Comparison of ENCODE assay signal across 18 cellular contexts in the genomic region with DNA sequence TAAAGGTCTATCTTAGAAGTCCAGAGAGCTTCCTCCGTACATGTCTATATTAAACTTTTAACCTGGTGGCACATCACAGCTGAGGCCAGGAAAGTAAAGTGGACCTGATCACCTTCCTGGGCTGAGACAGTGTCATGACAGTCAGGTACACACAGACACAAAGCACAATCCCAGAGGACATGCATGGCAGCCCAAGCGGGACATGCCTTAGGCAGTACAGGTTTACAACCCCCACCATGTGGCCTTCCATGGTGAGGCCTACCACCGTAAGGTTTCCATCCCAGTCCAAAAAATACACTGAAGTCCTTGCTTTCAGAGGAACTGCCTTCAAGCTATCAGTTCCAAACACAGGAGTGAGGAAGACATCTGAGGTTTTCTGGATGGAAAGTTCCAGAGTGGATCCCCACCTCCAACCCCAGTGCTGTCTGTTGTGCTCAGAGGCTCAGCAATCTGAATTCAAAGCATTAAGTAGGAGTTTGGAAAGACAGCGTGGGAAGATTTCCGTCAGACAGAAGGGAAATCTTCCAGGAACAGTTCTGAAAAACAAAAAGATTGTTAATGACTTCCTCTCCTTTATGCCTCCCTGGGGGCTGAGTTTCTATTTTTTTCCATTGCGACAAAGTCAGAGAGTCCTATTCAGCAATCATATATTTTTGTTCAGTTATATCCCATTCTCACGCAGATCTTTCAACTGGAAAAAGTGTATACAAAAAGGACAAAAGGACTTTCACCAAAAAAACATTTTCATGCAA. TPM values are rescaled to one million over a fixed set of nuclear protein-coding genes. Genes with fewer than 3 reads are reported as not detected.
DNase-seq lines count a peak whose midpoint lies in the region; ATAC-seq, FAIRE-seq and TF ChIP-seq lines count a peak whose summit lies in the region.
"Had no signal": no experiment of that assay in that cellular context is flagged by ENCODE, and none has a peak within 500 bp of the region (broad histone marks: within the 10 kb centered on the region; RNA-seq: fewer than 3 reads in every experiment).

No MANE protein-coding gene starts in this region.

- ATAC-seq in HG03457 (IDR thresholded peaks at IDR 0.05; ENCODE audit: unreplicated experiment): no peak
- ATAC-seq: activated CD8-positive, alpha-beta memory T cell treated with anti-CD3 and anti-CD28 coated beads, Interleukin-2, amount 10 ng/mL, durations not matched to agents 7 days and 5 days had no signal

- peak overlapping the region; percentile 50 for H4K91ac ChIP-seq in H1 (replicated peaks; ENCODE audit: insufficient read length, low read length)

- H3K27ac ChIP-seq in H1 (ENCODE audit: low read depth, low read length) (no peak overlapping the region), tibial artery (peak overlapping the region; percentile 43 to 85)

- no peak overlapping the region for H3K14ac ChIP-seq in H1 (ENCODE audit: insufficient read length)

- no peak overlapping the region for H3K4me3 ChIP-seq in H1 (ENCODE audit: extremely low read depth in 1 of 4, insufficient read depth in 2 of 4, low read depth in 3 of 4, low read length in 4 of 4)
- no peak overlapping the region for H3K4me3 ChIP-seq in tibial artery

- H3K79me2 ChIP-seq in H1 (ENCODE audit: control insufficient read depth in 1 of 2, insufficient read depth in 2 of 2, low read length in 2 of 2): no peaks in the 10 kb centered on the region

- 82% methylated on average over 7 of the region's 7 CpGs; no CpG with 5 or more reads in 1 of the 2 experiments for WGBS in H1 (ENCODE audit: extremely low coverage in 1 of 2, insufficient coverage in 1 of 2, insufficient read length in 1 of 2, insufficient replicate concordance in 2 of 2, low coverage in 1 of 2, low lambda C conversion rate in 2 of 2, missing lambda C conversion rate in 1 of 2), 2 experiments

- H2BK5ac ChIP-seq in H1 (ENCODE audit: low read depth, low read length): peak overlapping the region; percentile 86; the same call in 1 of the 2 replicates

- H4K5ac ChIP-seq in H1 (ENCODE audit: insufficient read length, low read depth, low read length): peak overlapping the region; percentile 52

- TF ChIP-seq POLR2A in H1 (IDR thresholded peaks at IDR 0.05; ENCODE audit: control extremely low read depth in 1 of 2, low read depth in 2 of 2, low read length in 2 of 2): no peak

- H3K9me3 Mint-ChIP-seq in mesothelial cell of epicardium: no peaks in the 10 kb centered on the region
- H3K9me3 Mint-ChIP-seq: activated naive CD8-positive, alpha-beta T cell treated with anti-CD3 and anti-CD28 coated beads for 36 hours; memory B cell; type B pancreatic cell had no signal

- no peak overlapping the region for H3K23ac ChIP-seq in H1 (ENCODE audit: insufficient read length)

- no peaks in the 10 kb centered on the region for H4K20me1 ChIP-seq in H1 (replicated peaks in 1 of 2; ENCODE audit: control insufficient read depth in 1 of 2, insufficient read depth in 2 of 2, low read length in 2 of 2)

- no peak overlapping the region for H3K56ac ChIP-seq in H1 (replicated peaks; ENCODE audit: insufficient read length, low read depth, low read length)

- H3K4me3 Mint-ChIP-seq in mesothelial cell of epicardium: no peak overlapping the region
- H3K4me3 Mint-ChIP-seq: activated CD8-positive, alpha-beta memory T cell treated with anti-CD3 and anti-CD28 coated beads, Interleukin-2, amount 10 ng/mL, durations not matched to agents 7 days and 5 days; activated naive CD8-positive, alpha-beta T cell treated with anti-CD3 and anti-CD28 coated beads for 36 hours; memory B cell; type B pancreatic cell had no signal

- POLR2A ChIA-PET in H1 (lab: Charles Lee; ENCODE audit: partially characterized antibody): interaction anchor here (0.9 kb wide), 2 partner anchors 76 to 86 kb away, joined by 3 read pairs; no protein-coding TSS in a partner anchor

- H3K27me3 Mint-ChIP-seq in mesothelial cell of epicardium (ENCODE audit: low read depth): no peaks in the 10 kb centered on the region
- H3K27me3 Mint-ChIP-seq: memory B cell, type B pancreatic cell had no signal

- H3K27ac Mint-ChIP-seq in mesothelial cell of epicardium: peak overlapping the region; percentile 77
- H3K27ac Mint-ChIP-seq: activated CD8-positive, alpha-beta memory T cell treated with anti-CD3 and anti-CD28 coated beads, Interleukin-2, amount 10 ng/mL, durations not matched to agents 7 days and 5 days; activated naive CD8-positive, alpha-beta T cell treated with anti-CD3 and anti-CD28 coated beads for 36 hours; memory B cell; type B pancreatic cell had no signal

- H4K8ac ChIP-seq in H1 (ENCODE audit: extremely low read depth, insufficient read depth, low read length): 0 out of 2 replicates have a peak overlapping the region, but pooled peaks have one; percentile 11

- CTCF ChIA-PET in H1 (lab: Charles Lee; ENCODE audit: partially characterized antibody): interaction anchor here (1.4 to 3.8 kb wide), 2 partner anchors 21 to 48 kb away, joined by 3 to 21 read pairs; no protein-coding TSS in a partner anchor

- no peak overlapping the region for H3K18ac ChIP-seq in H1 (ENCODE audit: extremely low read depth, low read length)

- TF ChIP-seq CTCF in H1 (IDR thresholded peaks at IDR 0.05; ENCODE audit: control extremely low read depth in 1 of 3, insufficient read depth in 1 of 3, low read depth in 1 of 3, low read length in 3 of 3) (no peak), mesothelial cell of epicardium (IDR thresholded peaks at IDR 0.05; ENCODE audit: unreplicated experiment) (no peak), tibial artery (IDR thresholded peaks at IDR 0.05) (no peak)

- H2AK5ac ChIP-seq in H1 (ENCODE audit: low read depth, low read length): no peak overlapping the region

- DNase-seq in activated CD8-positive, alpha-beta memory T cell treated with anti-CD3 and anti-CD28 coated beads for 24 hours: peak; percentile 50
- DNase-seq in activated CD8-positive, alpha-beta memory T cell treated with anti-CD3 and anti-CD28 coated beads, Interleukin-2, amount 50 U/mL, for 48 hours: no peak
- no peak for DNase-seq in H1 (ENCODE audit: low read depth in 1 of 2, low spot score in 2 of 2)
- DNase-seq in mesothelial cell of epicardium (ENCODE audit: low spot score in 2 of 2, unreplicated experiment in 2 of 2): no peak
- DNase-seq in tibial artery: no peak
- DNase-seq in cerebellar nuclear complex (lab: John Stamatoyannopoulos, UW): no peak
- DNase-seq in NCI-H1048 (lab: John Stamatoyannopoulos, UW): no peak
- DNase-seq: activated CD8-positive, alpha-beta memory T cell treated with anti-CD3 and anti-CD28 coated beads, Interleukin-2, amount 10 ng/mL, durations not matched to agents 7 days and 5 days; activated naive CD8-positive, alpha-beta T cell treated with anti-CD3 and anti-CD28 coated beads for 36 hours; effector CD4-positive, alpha-beta T cell; retina had no signal

- no peak overlapping the region for H2AFZ ChIP-seq in H1 (ENCODE audit: low read length)

- peak overlapping the region; percentile 88 for H2BK120ac ChIP-seq in H1 (replicated peaks; ENCODE audit: low read depth, low read length)

- no peaks in the 10 kb centered on the region for H3K79me1 ChIP-seq in H1 (ENCODE audit: low read depth, low read length)

- TF ChIP-seq EP300 in H1 (IDR thresholded peaks at IDR 0.05; ENCODE audit: borderline replicate concordance in 1 of 2, low read depth in 2 of 2, low read length in 2 of 2): no peak

- H2BK12ac ChIP-seq in H1 (ENCODE audit: low read depth, low read length): peak overlapping the region; percentile 93; the same call in 1 of the 2 replicates

- no peaks in the 10 kb centered on the region for H3K27me3 ChIP-seq in H1 (replicated peaks in 1 of 4; ENCODE audit: control insufficient read depth in 3 of 4, extremely low read depth in 1 of 4, insufficient read depth in 3 of 4, low read length in 3 of 4)
- no peaks in the 10 kb centered on the region for H3K27me3 ChIP-seq in tibial artery

- no peaks in the 10 kb centered on the region for H3K23me2 ChIP-seq in H1 (ENCODE audit: low read depth, low read length)

- peaks cover 7 to 27% (median 22%) of the 10 kb centered on the region in 4 experiments; a peak in 6 of 7 replicates for H3K4me1 ChIP-seq in H1 (replicated peaks in 1 of 4; ENCODE audit: control insufficient read depth in 3 of 4, insufficient read depth in 4 of 4, low read length in 3 of 4)
- peaks cover 9 to 58% (median 25%) of the 10 kb centered on the region in 4 donors for H3K4me1 ChIP-seq in tibial artery

- H2BK15ac ChIP-seq in H1 (ENCODE audit: low read length): no peak overlapping the region

- intact Hi-C loops in tibial artery (cut with DNase I; ENCODE audit: low total_unique reads): no loop called here

- H3K4me1 Mint-ChIP-seq in mesothelial cell of epicardium: peaks cover 75% of the 10 kb centered on the region

- H3K36me3 Mint-ChIP-seq in mesothelial cell of epicardium: no peaks in the 10 kb centered on the region
- H3K36me3 Mint-ChIP-seq: memory B cell, type B pancreatic cell had no signal

- H3K4ac ChIP-seq in H1 (replicated peaks; ENCODE audit: insufficient read length, low read depth, low read length): no peak overlapping the region

- TF ChIP-seq RAD21 in H1 (IDR thresholded peaks at IDR 0.05 in 1 of 2, conservative IDR thresholded peaks at IDR 0.05 in 1 of 2; ENCODE audit: low read depth in 2 of 2, low read length in 2 of 2): no peak

- H2BK20ac ChIP-seq in H1 (ENCODE audit: low read length): peak overlapping the region; percentile 91; the same call in 1 of the 2 replicates

- no peaks in the 10 kb centered on the region for H3K36me3 ChIP-seq in H1 (ENCODE audit: control insufficient read depth in 2 of 4, insufficient read depth in 4 of 4, low read length in 3 of 4)
- H3K36me3 ChIP-seq in tibial artery: no peaks in the 10 kb centered on the region

- H3K9ac ChIP-seq in H1 (replicated peaks in 1 of 4; ENCODE audit: extremely low read depth in 1 of 4, low read depth in 3 of 4, low read length in 3 of 4): no peak overlapping the region

- no peak for FAIRE-seq in H1 (lab: Jason Lieb, UNC)
- FAIRE-seq: A204.1, D721Med, TTC549 had no signal

- no peaks in the 10 kb centered on the region for H3K9me3 ChIP-seq in H1 (ENCODE audit: insufficient read depth in 2 of 2, low read depth in 1 of 2, low read length in 1 of 2)
- H3K9me3 ChIP-seq in tibial artery: no peaks in the 10 kb centered on the region

- peak overlapping the region in 1 of 2 experiments; percentile 24; a peak in 1 of 4 replicates for H3K4me2 ChIP-seq in H1 (ENCODE audit: insufficient read depth in 1 of 2, low read depth in 2 of 2, low read length in 2 of 2)

RNA-seq across cellular contexts. Expression of gene IFIT3, which starts 20.1 kb away (rescaled TPM):
- 0.57 and 0.84 TPM in 2 replicates for total RNA-seq in H1 (2021; fragmentation: NEBNext Ultra II Directional; extraction: Animal tissue kit (Norgen Biotek cat#: 25700))
- polyA plus RNA-seq in H1 (2011; rRNA removed): 0.05 and 0.12 TPM in 2 replicates
- polyA plus RNA-seq in H1 (2011; cell fraction: cytosol; rRNA removed): 0.22 TPM
- 0.04 TPM for polyA plus RNA-seq in H1 (2011; cell fraction: nucleus; rRNA removed)
- 0.35 to 0.46 TPM (median 0.40 TPM) in 4 replicates for polyA plus RNA-seq in H1 (2012, experiment 1 of 2)
- polyA plus RNA-seq in H1 (2012, experiment 2 of 2): not detected
- 0.67 TPM for polyA plus RNA-seq in H1 (2013, experiment 1 of 2)
- 0.72 TPM for polyA plus RNA-seq in H1 (2013, experiment 2 of 2)
- 0.06 and 0.24 TPM in 2 replicates for polyA minus RNA-seq in H1 (2011; rRNA and poly(A)+ RNA removed)
- polyA minus RNA-seq in H1 (2011; cell fraction: cytosol; rRNA and poly(A)+ RNA removed): not detected
- not detected for polyA minus RNA-seq in H1 (2011; cell fraction: nucleus; rRNA and poly(A)+ RNA removed)
- 14.3 to 17.8 TPM (median 14.9 TPM) in 3 replicates for total RNA-seq in mesothelial cell of epicardium

RNA-seq across cellular contexts. Expression of gene IFIT1B, which starts 30.0 kb away (rescaled TPM):
- total RNA-seq in H1 (2021; fragmentation: NEBNext Ultra II Directional; extraction: Animal tissue kit (Norgen Biotek cat#: 25700)): not detected in 2 replicates
- polyA plus RNA-seq in H1 (2011; rRNA removed): not detected in 2 replicates
- not detected for polyA plus RNA-seq in H1 (2011; cell fraction: cytosol; rRNA removed)
- not detected for polyA plus RNA-seq in H1 (2011; cell fraction: nucleus; rRNA removed)
- not detected in 4 replicates for polyA plus RNA-seq in H1 (2012, experiment 1 of 2)
- not detected for polyA plus RNA-seq in H1 (2012, experiment 2 of 2)
- polyA plus RNA-seq in H1 (2013, experiment 1 of 2): not detected
- polyA plus RNA-seq in H1 (2013, experiment 2 of 2): not detected
- polyA minus RNA-seq in H1 (2011; rRNA and poly(A)+ RNA removed): not detected in 2 replicates
- polyA minus RNA-seq in H1 (2011; cell fraction: cytosol; rRNA and poly(A)+ RNA removed): not detected
- polyA minus RNA-seq in H1 (2011; cell fraction: nucleus; rRNA and poly(A)+ RNA removed): not detected
- total RNA-seq in mesothelial cell of epicardium: not detected in 3 replicates
- total RNA-seq: activated naive CD8-positive, alpha-beta T cell treated with anti-CD3 and anti-CD28 coated beads for 36 hours; NCI-H460 had no signal

RNA-seq across cellular contexts. Expression of gene IFIT1, which starts 44.5 kb away (rescaled TPM):
- total RNA-seq in H1 (2021; fragmentation: NEBNext Ultra II Directional; extraction: Animal tissue kit (Norgen Biotek cat#: 25700)): 1.5 and 1.8 TPM in 2 replicates
- 0.36 and 0.94 TPM in 2 replicates for polyA plus RNA-seq in H1 (2011; rRNA removed)
- 1.3 TPM for polyA plus RNA-seq in H1 (2011; cell fraction: cytosol; rRNA removed)
- polyA plus RNA-seq in H1 (2011; cell fraction: nucleus; rRNA removed): 0.40 TPM
- polyA plus RNA-seq in H1 (2012, experiment 1 of 2): 1.6 to 2.0 TPM (median 1.6 TPM) in 4 replicates
- 0.07 TPM for polyA plus RNA-seq in H1 (2012, experiment 2 of 2)
- polyA plus RNA-seq in H1 (2013, experiment 1 of 2): 2.2 TPM
- 2.2 TPM for polyA plus RNA-seq in H1 (2013, experiment 2 of 2)
- polyA minus RNA-seq in H1 (2011; rRNA and poly(A)+ RNA removed): 0.50 and 0.98 TPM in 2 replicates
- 1.5 TPM for polyA minus RNA-seq in H1 (2011; cell fraction: cytosol; rRNA and poly(A)+ RNA removed)
- 0.20 TPM for polyA minus RNA-seq in H1 (2011; cell fraction: nucleus; rRNA and poly(A)+ RNA removed)
- total RNA-seq in mesothelial cell of epicardium: 34.5 to 44.1 TPM (median 35.4 TPM) in 3 replicates

RNA-seq across cellular contexts. Expression of gene IFIT2, which starts 46.0 kb away (rescaled TPM):
- total RNA-seq in H1 (2021; fragmentation: NEBNext Ultra II Directional; extraction: Animal tissue kit (Norgen Biotek cat#: 25700)): 0.35 and 0.40 TPM in 2 replicates
- 0.03 TPM in 1 of 2 replicates, not detected in the other for polyA plus RNA-seq in H1 (2011; rRNA removed)
- polyA plus RNA-seq in H1 (2011; cell fraction: cytosol; rRNA removed): 0.04 TPM
- 0.03 TPM for polyA plus RNA-seq in H1 (2011; cell fraction: nucleus; rRNA removed)
- 0.08 to 0.22 TPM (median 0.11 TPM) in 4 replicates for polyA plus RNA-seq in H1 (2012, experiment 1 of 2)
- polyA plus RNA-seq in H1 (2012, experiment 2 of 2): not detected
- 0.14 TPM for polyA plus RNA-seq in H1 (2013, experiment 1 of 2)
- 0.11 TPM for polyA plus RNA-seq in H1 (2013, experiment 2 of 2)
- polyA minus RNA-seq in H1 (2011; rRNA and poly(A)+ RNA removed): not detected in 2 replicates
- not detected for polyA minus RNA-seq in H1 (2011; cell fraction: cytosol; rRNA and poly(A)+ RNA removed)
- polyA minus RNA-seq in H1 (2011; cell fraction: nucleus; rRNA and poly(A)+ RNA removed): not detected
- 2.3 to 3.6 TPM (median 2.9 TPM) in 3 replicates for total RNA-seq in mesothelial cell of epicardium

Comparison
In these comparisons a context has a peak if more than half of its experiments do, and no peak if none do; other contexts are left out.
1. RNA of gene IFIT1, which starts 44.5 kb away (total RNA-seq): 34.5 to 44.1 TPM in mesothelial cell of epicardium; 1.5 to 1.8 TPM in H1; every median in the first group is over 10 times any median in the second.